In genomic region chr1:185453496-185454192, GRCh38 we compare ENCODE assay signal across 1 cellular context.
TF ChIP-seq lines count a peak whose summit lies in the region.

No MANE protein-coding gene starts in this region.

TF ChIP-seq in GM23338, 12 proteins besides CTCF, POLR2A, EP300 and RAD21 (continued from another document):
- no peak for TF ChIP-seq ZNF462 (CRISPR knock-in tag; IDR thresholded peaks at IDR 0.05)
- TF ChIP-seq REST (IDR thresholded peaks at IDR 0.05; ENCODE audit: unreplicated experiment), result no peak
- TF ChIP-seq JUNB (IDR thresholded peaks at IDR 0.05; ENCODE audit: unreplicated experiment), result no peak
- no peak for TF ChIP-seq NANOG (IDR thresholded peaks at IDR 0.05; ENCODE audit: borderline replicate concordance)
- no peak for TF ChIP-seq EZH2phosphoT487 (IDR thresholded peaks at IDR 0.05; ENCODE audit: unreplicated experiment)
- no peak for TF ChIP-seq POLR2AphosphoS5 (IDR thresholded peaks at IDR 0.05; ENCODE audit: low read depth)
- TF ChIP-seq ZNF114 (CRISPR knock-in tag; IDR thresholded peaks at IDR 0.05), result no peak
